ENCODE assay signal across 19 cellular contexts in genomic region chr5:83446253-83446947, GRCh38. TPM values are rescaled to one million over a fixed set of nuclear protein-coding genes. Genes with fewer than 3 reads are reported as not detected.
A peak's percentile ranks its signal among the peaks of the same experiment; 100 is the strongest.
DNase-seq lines count a peak whose midpoint lies in the region; ATAC-seq and TF ChIP-seq lines count a peak whose summit lies in the region.
"Had no signal": no experiment of that assay in that cellular context is flagged by ENCODE, and none has a peak within 500 bp of the region (broad histone marks: within the 10 kb centered on the region; RNA-seq: fewer than 3 reads in every experiment).

No MANE protein-coding gene starts in this region.

- H3K18ac ChIP-seq in neuronal stem cell (ENCODE audit: low read length), result no peak overlapping the region

- H3K27ac ChIP-seq in HEK293 (ENCODE audit: extremely low read depth, low read depth, low read length) (no peak overlapping the region), hepatocyte (peak overlapping the region; percentile 5), neuronal stem cell (replicated peaks; ENCODE audit: low read length) (no peak overlapping the region), ascending aorta (peak overlapping the region in 1 of 2 donors; percentile 53)

- CTCF ChIA-PET in HEK293 (lab: Yijun Ruan, JAX), result interaction anchor here (1.0 to 1.7 kb wide), 2 partner anchors 12 to 16 kb away, joined by 4 to 9 read pairs; no protein-coding TSS in a partner anchor

- intact Hi-C loops in left ventricle myocardium superior (cut with micrococcal nuclease), result no loop called here
- intact Hi-C loops in Right ventricle myocardium inferior (cut with DNase I), result no loop called here
- intact Hi-C loops in ascending aorta (cut with DNase I), result no loop called here

- no peak overlapping the region for H4K8ac ChIP-seq in neuronal stem cell (ENCODE audit: low read depth, low read length)

- no peak overlapping the region for H3K4ac ChIP-seq in neuronal stem cell (ENCODE audit: low read length)

- H2BK120ac ChIP-seq in neuronal stem cell (ENCODE audit: low read depth, low read length), result no peak overlapping the region

- POLR2A ChIA-PET in HEK293 (lab: Yijun Ruan, JAX), result interaction anchor here (0.7 kb wide), 1 partner anchor 25 kb away, joined by 3 read pairs; the partner anchor contains the start of gene VCAN

- no peak overlapping the region for H2BK12ac ChIP-seq in neuronal stem cell (ENCODE audit: low read length)

- peak overlapping the region; percentile 4 for H2AFZ ChIP-seq in hepatocyte
- peak overlapping the region; percentile 16 for H2AFZ ChIP-seq in neuronal stem cell (ENCODE audit: low read length)

- H3K9me3 ChIP-seq in HEK293 (ENCODE audit: control insufficient read depth, insufficient read depth, low read depth, low read length), result no peaks in the 10 kb centered on the region
- H3K9me3 ChIP-seq in hepatocyte (ENCODE audit: low read depth), result no peaks in the 10 kb centered on the region
- H3K9me3 ChIP-seq in neuronal stem cell (replicated peaks in 1 of 2; ENCODE audit: control insufficient read depth in 2 of 2, insufficient read depth in 1 of 2, low read depth in 1 of 2, low read length in 2 of 2), result no peaks in the 10 kb centered on the region
- no peaks in the 10 kb centered on the region for H3K9me3 ChIP-seq in ascending aorta

- H3K79me1 ChIP-seq in neuronal stem cell (ENCODE audit: low read depth, low read length), result no peaks in the 10 kb centered on the region

- H3K4me1 ChIP-seq in HEK293 (ENCODE audit: control insufficient read depth, insufficient read depth, low read length), result no peaks in the 10 kb centered on the region
- H3K4me1 ChIP-seq in hepatocyte (ENCODE audit: insufficient read depth), result peaks cover 2% of the 10 kb centered on the region
- H3K4me1 ChIP-seq in neuronal stem cell (ENCODE audit: control insufficient read depth in 2 of 2, insufficient read depth in 1 of 2, low read depth in 1 of 2, low read length in 2 of 2), result peaks cover 3 to 4% of the 10 kb centered on the region in 2 donors
- H3K4me1 ChIP-seq in ascending aorta, result no peaks in the 10 kb centered on the region

- WGBS in hepatocyte (ENCODE audit: low lambda C conversion rate, missing lambda C conversion rate), result 58% methylated on average over 4 of the region's 4 CpGs
- WGBS in neuronal stem cell (ENCODE audit: extremely low coverage in 2 of 2, insufficient read length in 2 of 2, insufficient replicate concordance in 1 of 2), 2 donors, result no CpG with 5 or more reads among the region's 4 CpGs

- ATAC-seq in left ventricle myocardium superior (peak; percentile 73), Right ventricle myocardium inferior (no peak)

- no peaks in the 10 kb centered on the region for H3K27me3 ChIP-seq in hepatocyte
- H3K27me3 ChIP-seq in neuronal stem cell (ENCODE audit: control insufficient read depth in 3 of 3, insufficient read depth in 3 of 3, low read depth in 1 of 3, low read length in 3 of 3), result no peaks in the 10 kb centered on the region
- no peaks in the 10 kb centered on the region for H3K27me3 ChIP-seq in ascending aorta

- TF ChIP-seq CTCF in HEK293 (tag by site-specific recombination; IDR thresholded peaks at IDR 0.05) (no peak), hepatocyte (IDR thresholded peaks at IDR 0.05; ENCODE audit: poor library complexity) (no peak), ascending aorta (IDR thresholded peaks at IDR 0.05) (no peak)

- H2AK5ac ChIP-seq in neuronal stem cell (ENCODE audit: low read depth, low read length), result no peak overlapping the region

- no peak overlapping the region for H3K9ac ChIP-seq in neuronal stem cell (ENCODE audit: low read depth, low read length, poor library complexity)

- H3K14ac ChIP-seq in neuronal stem cell (ENCODE audit: low read length), result no peak overlapping the region

- H4K91ac ChIP-seq in neuronal stem cell (ENCODE audit: low read depth, low read length, poor library complexity), result no peak overlapping the region

- H3K36me3 ChIP-seq in HEK293 (ENCODE audit: control insufficient read depth in 2 of 2, insufficient read depth in 1 of 2, low read length in 2 of 2), result no peaks in the 10 kb centered on the region
- H3K36me3 ChIP-seq in hepatocyte (replicated peaks; ENCODE audit: insufficient read depth, low read depth), result no peaks in the 10 kb centered on the region
- no peaks in the 10 kb centered on the region for H3K36me3 ChIP-seq in neuronal stem cell (replicated peaks in 1 of 2; ENCODE audit: control insufficient read depth in 2 of 2, insufficient read depth in 2 of 2, low read length in 2 of 2)
- no peaks in the 10 kb centered on the region for H3K36me3 ChIP-seq in ascending aorta

- DNase-seq in left ventricle myocardium superior (no peak), Right ventricle myocardium inferior (ENCODE audit: missing footprints) (no peak), hepatocyte (ENCODE audit: low spot score) (no peak), neuronal stem cell (ENCODE audit: low spot score) (no peak), H4 (ENCODE audit: low spot score) (no peak), ascending aorta (ENCODE audit: low spot score in 2 of 2) (no peak)
- no peak for DNase-seq in stimulated activated naive CD4-positive, alpha-beta T cell treated with Interleukin-2 at 50 U/mL for 16 hours (lab: John Stamatoyannopoulos, UW)
- DNase-seq: C1 segment of cervical spinal cord; Calu3; CD4-positive, alpha-beta memory T cell; COR-L47; DMS53; DMS79 treated with DMSO at 0.1 percent for 48 hours; GF-D8; GOT3; H7; HCEC 1CT; HFFc6 had no signal

- H2BK5ac ChIP-seq in neuronal stem cell (ENCODE audit: low read length), result no peak overlapping the region

- H3K4me3 ChIP-seq in HEK293 (ENCODE audit: low read depth, low read length) (no peak overlapping the region), hepatocyte (no peak overlapping the region), neuronal stem cell (ENCODE audit: low read length in 2 of 2) (no peak overlapping the region), ascending aorta (no peak overlapping the region)

- no peak overlapping the region for H3K23ac ChIP-seq in neuronal stem cell (ENCODE audit: low read depth, low read length, poor library complexity)

- H4K20me1 ChIP-seq in hepatocyte (ENCODE audit: insufficient read depth, poor library complexity, severe bottlenecking), result no peaks in the 10 kb centered on the region

- peak overlapping the region; percentile 36 for H3K4me2 ChIP-seq in hepatocyte
- no peak overlapping the region for H3K4me2 ChIP-seq in neuronal stem cell (ENCODE audit: insufficient read depth, low read length, poor library complexity, severe bottlenecking)

- no peaks in the 10 kb centered on the region for H3K9me2 ChIP-seq in hepatocyte (replicated peaks; ENCODE audit: insufficient read depth)

- H3K79me2 ChIP-seq in hepatocyte, result no peaks in the 10 kb centered on the region

- no peak overlapping the region for H2BK15ac ChIP-seq in neuronal stem cell (ENCODE audit: low read length)

TF ChIP-seq in HEK293, 187 proteins besides CTCF, POLR2A, EP300 and RAD21:
- no peak for TF ChIP-seq ZNF514 (tag by site-specific recombination; IDR thresholded peaks at IDR 0.05)
- TF ChIP-seq GLIS1 (tag by site-specific recombination; IDR thresholded peaks at IDR 0.05), result no peak
- peak; percentile 57; the same call in 1 of the 2 replicates for TF ChIP-seq ZNF133 (tag by site-specific recombination; IDR thresholded peaks at IDR 0.05)

RNA-seq across cellular contexts. Expression of gene VCAN, which starts 25.1 kb away (rescaled TPM):
- 16.9 TPM for total RNA-seq in left ventricle myocardium superior
- total RNA-seq in Right ventricle myocardium inferior, result 41.2 TPM
- total RNA-seq in hepatocyte, result 367 and 398 TPM in 2 replicates
- 98.0 and 104 TPM in 2 replicates for polyA plus RNA-seq in hepatocyte
- polyA plus RNA-seq in neuronal stem cell (2013, experiment 1 of 2), result 37.7 TPM
- polyA plus RNA-seq in neuronal stem cell (2013, experiment 2 of 2), result 38.4 TPM
- total RNA-seq in H4 (2014; rRNA removed; shearing (Covaris generic)), result 13.0 and 14.4 TPM in 2 replicates
- total RNA-seq in ascending aorta, result 333 TPM
